1 cellular context compared by ENCODE assay signal in the genomic region with DNA sequence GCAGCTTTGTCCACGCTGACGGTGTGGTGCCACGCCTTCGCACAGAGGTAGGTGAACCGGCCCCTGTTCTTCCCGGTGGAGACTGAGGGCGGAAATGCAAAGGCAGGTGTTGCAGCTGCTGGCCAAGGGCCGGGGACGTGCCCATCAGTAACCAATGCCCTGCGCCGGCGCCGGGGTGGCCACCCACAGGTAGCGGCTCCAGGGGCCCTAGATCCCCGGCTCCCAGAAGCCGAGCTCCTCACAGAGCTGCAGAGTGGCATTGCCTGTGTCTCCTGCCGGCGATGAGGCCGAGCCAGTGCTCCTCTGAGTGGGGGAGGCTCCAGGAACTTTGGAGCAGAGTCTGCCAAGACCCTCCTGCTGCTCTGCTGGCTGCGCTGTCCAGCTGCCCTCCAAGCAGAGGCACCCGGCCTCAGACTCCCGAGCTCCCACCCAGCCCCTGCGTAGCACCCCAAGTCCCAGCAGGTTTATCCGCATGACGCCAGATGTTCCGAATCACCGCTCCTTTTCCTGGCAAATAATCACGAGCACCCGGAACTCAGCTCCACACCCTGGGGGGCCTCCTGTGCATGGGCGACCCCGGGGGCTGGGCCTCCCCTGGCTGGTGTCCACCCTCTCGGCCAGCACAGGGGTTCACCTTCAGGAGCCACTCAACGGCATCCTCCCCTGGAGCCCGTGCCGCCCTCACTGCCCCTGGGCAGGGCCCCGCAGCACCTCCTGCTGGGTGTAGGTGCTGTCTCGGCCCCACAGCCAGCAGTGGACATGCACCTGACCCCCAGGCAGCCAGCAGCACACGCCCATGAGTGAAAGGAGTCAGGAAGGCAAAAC.
TF ChIP-seq lines count a peak whose summit lies in the region.

No MANE protein-coding gene starts in this region.

TF ChIP-seq in H1, 55 proteins besides CTCF, POLR2A, EP300 and RAD21:
- TF ChIP-seq, protein P1, sequence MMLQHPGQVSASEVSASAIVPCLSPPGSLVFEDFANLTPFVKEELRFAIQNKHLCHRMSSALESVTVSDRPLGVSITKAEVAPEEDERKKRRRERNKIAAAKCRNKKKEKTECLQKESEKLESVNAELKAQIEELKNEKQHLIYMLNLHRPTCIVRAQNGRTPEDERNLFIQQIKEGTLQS (IDR thresholded peaks at IDR 0.05; ENCODE audit: insufficient read depth, low read depth, low read length): no peak
- no peak for TF ChIP-seq SP1 (IDR thresholded peaks at IDR 0.05; ENCODE audit: low read depth, low read length)
- no peak for TF ChIP-seq RXRA (IDR thresholded peaks at IDR 0.05; ENCODE audit: insufficient read depth, low read depth, low read length)
- no peak for TF ChIP-seq PHF8 (conservative IDR thresholded peaks at IDR 0.05; ENCODE audit: low read depth, low read length)
- no peak for TF ChIP-seq POLR2AphosphoS5 (IDR thresholded peaks at IDR 0.05; ENCODE audit: low read depth, low read length)
- TF ChIP-seq HDAC6 (IDR thresholded peaks at IDR 0.05; ENCODE audit: low read depth, low read length): no peak
- TF ChIP-seq NANOG (IDR thresholded peaks at IDR 0.05; ENCODE audit: insufficient read depth, low read depth, low read length, poor library complexity, severe bottlenecking): no peak
- no peak for TF ChIP-seq BCL11A (IDR thresholded peaks at IDR 0.05; ENCODE audit: low read depth in 2 of 2, low read length in 2 of 2)
- TF ChIP-seq RNF2 (IDR thresholded peaks at IDR 0.05; ENCODE audit: borderline replicate concordance, low read depth, low read length, missing control alignments, poor library complexity, severe bottlenecking): no peak
- TF ChIP-seq JUND (IDR thresholded peaks at IDR 0.05; ENCODE audit: low read length): no peak
- TF ChIP-seq RBBP5 (IDR thresholded peaks at IDR 0.05; ENCODE audit: borderline replicate concordance, low read depth, low read length): no peak
- TF ChIP-seq POU5F1 (IDR thresholded peaks at IDR 0.05; ENCODE audit: low read depth, low read length): no peak
- no peak for TF ChIP-seq CBX8 (IDR thresholded peaks at IDR 0.05; ENCODE audit: borderline replicate concordance, low read depth, low read length)
- no peak for TF ChIP-seq SIX5 (IDR thresholded peaks at IDR 0.05; ENCODE audit: low read depth, low read length)
- TF ChIP-seq GTF2F1 (IDR thresholded peaks at IDR 0.05; ENCODE audit: borderline replicate concordance, low read depth, low read length): no peak
- no peak for TF ChIP-seq MAFK (IDR thresholded peaks at IDR 0.05; ENCODE audit: low read depth, low read length)
